ENCODE assay signal across 22 cellular contexts in genomic region chr6:27273783-27274182, GRCh38. TPM values are rescaled to one million over a fixed set of nuclear protein-coding genes. Genes with fewer than 3 reads are reported as not detected.
A peak's percentile ranks its signal among the peaks of the same experiment; 100 is the strongest.
DNase-seq lines count a peak whose midpoint lies in the region; ATAC-seq, FAIRE-seq and TF ChIP-seq lines count a peak whose summit lies in the region.
"Had no signal": no experiment of that assay in that cellular context is flagged by ENCODE, and none has a peak within 500 bp of the region (broad histone marks: within the 10 kb centered on the region; RNA-seq: fewer than 3 reads in every experiment).

No MANE protein-coding gene starts in this region.

- H3K23ac ChIP-seq in H1 (ENCODE audit: insufficient read length): no peak overlapping the region

- H3K79me1 ChIP-seq in H1 (ENCODE audit: low read depth, low read length): no peaks in the 10 kb centered on the region

- H3K27me3 ChIP-seq in HUES64 (ENCODE audit: insufficient read depth, low read length): peaks cover 37% of the 10 kb centered on the region
- no peaks in the 10 kb centered on the region; a peak in 2 of 7 replicates for H3K27me3 ChIP-seq in H1 (replicated peaks in 1 of 4; ENCODE audit: control insufficient read depth in 3 of 4, extremely low read depth in 1 of 4, insufficient read depth in 3 of 4, low read length in 3 of 4)

- H3K23me2 ChIP-seq in H1 (ENCODE audit: low read depth, low read length): peaks cover 3% of the 10 kb centered on the region

- no peak overlapping the region for H4K5ac ChIP-seq in H1 (ENCODE audit: insufficient read length, low read depth, low read length)

- no peak overlapping the region for H3K14ac ChIP-seq in H1 (ENCODE audit: insufficient read length)

- CTCF ChIA-PET in H1 (lab: Charles Lee; ENCODE audit: partially characterized antibody): interaction anchor here (0.9 to 2.5 kb wide), 9 partner anchors 13 to 414 kb away, joined by 3 to 6 read pairs (median 3); partner anchors contain the start of gene POM121L2

- TF ChIP-seq EP300 in H1 (IDR thresholded peaks at IDR 0.05; ENCODE audit: borderline replicate concordance in 1 of 2, low read depth in 2 of 2, low read length in 2 of 2): no peak

- H3K79me2 ChIP-seq in H1 (ENCODE audit: control insufficient read depth in 1 of 2, insufficient read depth in 2 of 2, low read length in 2 of 2): no peaks in the 10 kb centered on the region

- H3K36me3 ChIP-seq in HUES64 (ENCODE audit: insufficient read depth, low read length): no peaks in the 10 kb centered on the region
- H3K36me3 ChIP-seq in H1 (ENCODE audit: control insufficient read depth in 2 of 4, insufficient read depth in 4 of 4, low read length in 3 of 4): no peaks in the 10 kb centered on the region

- H2AK5ac ChIP-seq in H1 (ENCODE audit: low read depth, low read length): no peak overlapping the region

- no peak overlapping the region for H2BK20ac ChIP-seq in H1 (ENCODE audit: low read length)

- WGBS in HUES64: 72% methylated on average over 11 of the region's 11 CpGs
- WGBS in H1 (ENCODE audit: extremely low coverage in 1 of 2, insufficient coverage in 1 of 2, insufficient read length in 1 of 2, insufficient replicate concordance in 2 of 2, low coverage in 1 of 2, low lambda C conversion rate in 2 of 2, missing lambda C conversion rate in 1 of 2), 2 experiments: 69% methylated on average over 11 of the region's 11 CpGs; no CpG with 5 or more reads in 1 of the 2 experiments

- POLR2A ChIA-PET in H1 (lab: Charles Lee; ENCODE audit: partially characterized antibody): interaction anchor here (1.1 kb wide), 2 partner anchors 17 to 22 kb away, joined by 3 to 4 read pairs; no protein-coding TSS in a partner anchor

- H3K9ac ChIP-seq in HUES64 (ENCODE audit: low read depth, low read length) (no peak overlapping the region), H1 (replicated peaks in 1 of 4; ENCODE audit: extremely low read depth in 1 of 4, low read depth in 3 of 4, low read length in 3 of 4) (no peak overlapping the region)

- no peak overlapping the region for H3K18ac ChIP-seq in H1 (ENCODE audit: extremely low read depth, low read length)

- H3K4me1 ChIP-seq in HUES64 (ENCODE audit: insufficient read depth, low read length) (no peaks in the 10 kb centered on the region), H1 (replicated peaks in 1 of 4; ENCODE audit: control insufficient read depth in 3 of 4, insufficient read depth in 4 of 4, low read length in 3 of 4) (no peaks in the 10 kb centered on the region)
- H3K4me1 ChIP-seq: Caco-2 had no signal

- H2BK15ac ChIP-seq in H1 (ENCODE audit: low read length): no peak overlapping the region

- H2AFZ ChIP-seq in H1 (ENCODE audit: low read length): no peak overlapping the region

- H3K27ac ChIP-seq in HUES64 (ENCODE audit: low read depth, low read length) (no peak overlapping the region), H1 (ENCODE audit: low read depth, low read length) (no peak overlapping the region)
- H3K27ac ChIP-seq: 22Rv1, A549, C4-2B had no signal

- no peak overlapping the region for H3K56ac ChIP-seq in H1 (replicated peaks; ENCODE audit: insufficient read length, low read depth, low read length)

- no peak overlapping the region for H2BK12ac ChIP-seq in H1 (ENCODE audit: low read depth, low read length)

- H4K20me1 ChIP-seq in H1 (replicated peaks in 1 of 2; ENCODE audit: control insufficient read depth in 1 of 2, insufficient read depth in 2 of 2, low read length in 2 of 2): no peaks in the 10 kb centered on the region

- H4K8ac ChIP-seq in H1 (ENCODE audit: extremely low read depth, insufficient read depth, low read length): no peak overlapping the region

- TF ChIP-seq POLR2A in H1 (IDR thresholded peaks at IDR 0.05; ENCODE audit: control extremely low read depth in 1 of 2, low read depth in 2 of 2, low read length in 2 of 2): no peak

- peak overlapping the region; percentile 4; the same call in 1 of the 2 replicates for H3K4me3 ChIP-seq in HUES64 (ENCODE audit: low read length)
- 0 out of 8 replicates have a peak overlapping the region, but pooled peaks of 1 of the 4 experiments have one; percentile 5 for H3K4me3 ChIP-seq in H1 (ENCODE audit: extremely low read depth in 1 of 4, insufficient read depth in 2 of 4, low read depth in 3 of 4, low read length in 4 of 4)
- H3K4me3 ChIP-seq: A549, GM12878 had no signal

- no peak overlapping the region for H2BK120ac ChIP-seq in H1 (replicated peaks; ENCODE audit: low read depth, low read length)

- ATAC-seq in GM21528 (IDR thresholded peaks at IDR 0.05; ENCODE audit: low FRiP score, unreplicated experiment): no peak
- ATAC-seq in HG03045 (IDR thresholded peaks at IDR 0.05; ENCODE audit: unreplicated experiment): no peak
- ATAC-seq: A549, GM12878, HCT116 had no signal

- no peak overlapping the region for H4K91ac ChIP-seq in H1 (replicated peaks; ENCODE audit: insufficient read length, low read length)

- no peak for TF ChIP-seq RAD21 in H1 (IDR thresholded peaks at IDR 0.05 in 1 of 2, conservative IDR thresholded peaks at IDR 0.05 in 1 of 2; ENCODE audit: low read depth in 2 of 2, low read length in 2 of 2)

- H3K4ac ChIP-seq in H1 (replicated peaks; ENCODE audit: insufficient read length, low read depth, low read length): no peak overlapping the region

- peak; percentile 52 for FAIRE-seq in H1 (lab: Jason Lieb, UNC)
- FAIRE-seq: A549, D721Med, GM12878, H54, HTR-8/SVneo had no signal

- H2BK5ac ChIP-seq in H1 (ENCODE audit: low read depth, low read length): no peak overlapping the region

- no peak for TF ChIP-seq CTCF in H1 (IDR thresholded peaks at IDR 0.05; ENCODE audit: control extremely low read depth in 1 of 3, insufficient read depth in 1 of 3, low read depth in 1 of 3, low read length in 3 of 3)

- DNase-seq in DMS 273 (lab: John Stamatoyannopoulos, UW; ENCODE audit: unreplicated experiment) (peak; percentile 18), DMS 273 treated with DMSO at 0.1 percent for 48 hours (lab: John Stamatoyannopoulos, UW) (no peak), H1 (ENCODE audit: low read depth in 1 of 2, low spot score in 2 of 2) (no peak)
- DNase-seq in activated CD4-positive, alpha-beta T cell treated with anti-CD3 and anti-CD28 coated beads, Interleukin-2, amount 50 U/mL, for 4 hours: no peak
- DNase-seq: AML-193; Caco-2; CD4-positive, alpha-beta T cell; DMS79 treated with DMSO at 0.1 percent for 48 hours; HFFc6 had no signal

- H3K9me3 ChIP-seq in HUES64 (ENCODE audit: insufficient read depth, low read depth, low read length) (no peaks in the 10 kb centered on the region), H1 (ENCODE audit: insufficient read depth in 2 of 2, low read depth in 1 of 2, low read length in 1 of 2) (no peaks in the 10 kb centered on the region)
- H3K9me3 ChIP-seq: A549, Caco-2 had no signal

- no peak overlapping the region for H3K4me2 ChIP-seq in H1 (ENCODE audit: insufficient read depth in 1 of 2, low read depth in 2 of 2, low read length in 2 of 2)

TF ChIP-seq in H1, 55 proteins besides CTCF, POLR2A, EP300 and RAD21:
- TF ChIP-seq POU5F1 (IDR thresholded peaks at IDR 0.05; ENCODE audit: low read depth, low read length) (0 out of 2 replicates have a peak, but pooled peaks have one; percentile 30), YY1 (IDR thresholded peaks at IDR 0.05; ENCODE audit: low read depth, low read length) (no peak), KDM5A (IDR thresholded peaks at IDR 0.05; ENCODE audit: low read length) (no peak), TAF1 (IDR thresholded peaks at IDR 0.05; ENCODE audit: low read depth, low read length) (no peak), CHD2 (IDR thresholded peaks at IDR 0.05; ENCODE audit: low read length) (no peak), TBP (IDR thresholded peaks at IDR 0.05; ENCODE audit: low read depth, low read length) (peak; percentile 86), KDM4A (IDR thresholded peaks at IDR 0.05; ENCODE audit: low read depth, low read length, severe bottlenecking) (no peak), MAFK (IDR thresholded peaks at IDR 0.05; ENCODE audit: low read depth, low read length) (no peak), CBX5 (IDR thresholded peaks at IDR 0.05; ENCODE audit: low read depth, low read length) (no peak), SIRT6 (IDR thresholded peaks at IDR 0.05; ENCODE audit: low read length) (no peak)
TF ChIP-seq in H1: peak in this region for 2.

RNA-seq across cellular contexts. Expression of gene PRSS16, which starts 26.3 kb away (rescaled TPM):
- 8.0 TPM for polyA plus RNA-seq in HUES64 (2013, experiment 1 of 2)
- polyA plus RNA-seq in HUES64 (2013, experiment 2 of 2): 8.5 TPM
- total RNA-seq in H1 (2021; fragmentation: NEBNext Ultra II Directional; extraction: Animal tissue kit (Norgen Biotek cat#: 25700)): 19.2 and 20.2 TPM in 2 replicates
- 38.9 and 39.6 TPM in 2 replicates for polyA plus RNA-seq in H1 (2011; rRNA removed)
- polyA plus RNA-seq in H1 (2011; cell fraction: cytosol; rRNA removed): 48.8 TPM
- 23.7 TPM for polyA plus RNA-seq in H1 (2011; cell fraction: nucleus; rRNA removed)
- 15.7 to 20.6 TPM (median 19.8 TPM) in 4 replicates for polyA plus RNA-seq in H1 (2012, experiment 1 of 2)
- 23.1 TPM for polyA plus RNA-seq in H1 (2012, experiment 2 of 2)
- polyA plus RNA-seq in H1 (2013, experiment 1 of 2): 15.2 TPM
- 16.0 TPM for polyA plus RNA-seq in H1 (2013, experiment 2 of 2)
- 27.4 and 34.3 TPM in 2 replicates for polyA minus RNA-seq in H1 (2011; rRNA and poly(A)+ RNA removed)
- polyA minus RNA-seq in H1 (2011; cell fraction: cytosol; rRNA and poly(A)+ RNA removed): 5.1 TPM
- polyA minus RNA-seq in H1 (2011; cell fraction: nucleus; rRNA and poly(A)+ RNA removed): 11.7 TPM
- total RNA-seq: HFFc6 had no signal

RNA-seq across cellular contexts. Expression of gene POM121L2, which starts 38.3 kb away (rescaled TPM):
- not detected for polyA plus RNA-seq in HUES64 (2013, experiment 1 of 2)
- not detected for polyA plus RNA-seq in HUES64 (2013, experiment 2 of 2)
- total RNA-seq in H1 (2021; fragmentation: NEBNext Ultra II Directional; extraction: Animal tissue kit (Norgen Biotek cat#: 25700)): 0.09 and 0.17 TPM in 2 replicates
- polyA plus RNA-seq in H1 (2011; rRNA removed): 0.05 TPM in 2 replicates
- 0.03 TPM for polyA plus RNA-seq in H1 (2011; cell fraction: cytosol; rRNA removed)
- 0.13 TPM for polyA plus RNA-seq in H1 (2011; cell fraction: nucleus; rRNA removed)
- polyA plus RNA-seq in H1 (2012, experiment 1 of 2): 0.05 to 0.11 TPM in 2 of 4 replicates, not detected in the others
- polyA plus RNA-seq in H1 (2012, experiment 2 of 2): 0.09 TPM
- 0.08 TPM for polyA plus RNA-seq in H1 (2013, experiment 1 of 2)
- 0.11 TPM for polyA plus RNA-seq in H1 (2013, experiment 2 of 2)
- polyA minus RNA-seq in H1 (2011; rRNA and poly(A)+ RNA removed): 0.16 TPM in 1 of 2 replicates, not detected in the other
- polyA minus RNA-seq in H1 (2011; cell fraction: cytosol; rRNA and poly(A)+ RNA removed): not detected
- polyA minus RNA-seq in H1 (2011; cell fraction: nucleus; rRNA and poly(A)+ RNA removed): not detected
- total RNA-seq: Caco-2; CD4-positive, alpha-beta T cell; G401; GM12878; HFFc6 had no signal
- polyA plus RNA-seq: BJ had no signal
